16 cellular contexts compared by ENCODE assay signal in genomic region chr7:90958669-90959068, GRCh38.
DNase-seq lines count a peak whose midpoint lies in the region; ATAC-seq and TF ChIP-seq lines count a peak whose summit lies in the region.
"Had no signal": no experiment of that assay in that cellular context is flagged by ENCODE, and none has a peak within 500 bp of the region (broad histone marks: within the 10 kb centered on the region; RNA-seq: fewer than 3 reads in every experiment).

No MANE protein-coding gene starts in this region.

- H3K36me3 ChIP-seq in BJ (ENCODE audit: control insufficient read depth, insufficient read depth, low read length): no peaks in the 10 kb centered on the region
- H3K36me3 ChIP-seq: gastrocnemius medialis had no signal

- H3K27me3 ChIP-seq in BJ (ENCODE audit: control insufficient read depth, insufficient read depth, low read length): no peaks in the 10 kb centered on the region
- H3K27me3 ChIP-seq: gastrocnemius medialis, testis had no signal

- DNase-seq in BJ (ENCODE audit: low read depth) (peak; percentile 58), HFFc6 (peak; percentile 58), cerebellar cortex (ENCODE audit: low spot score) (peak; percentile 23), myocyte (ENCODE audit: low read depth) (peak; percentile 88), iPS-NIHi7 (ENCODE audit: extremely low spot score) (no peak), kidney glomerular epithelial cell (lab: John Stamatoyannopoulos, UW) (no peak), T-cell (no peak), progenitor cell of endocrine pancreas (ENCODE audit: low spot score, unreplicated experiment) (no peak)
- DNase-seq: activated naive CD4-positive, alpha-beta T cell treated with anti-CD3 and anti-CD28 coated beads for 36 hours; gastrocnemius medialis; naive thymus-derived CD4-positive, alpha-beta T cell; NCI-H1436 treated with DMSO at 0.1 percent for 48 hours; small intestine; testis had no signal

- TF ChIP-seq CTCF in BJ (IDR thresholded peaks at IDR 0.05; ENCODE audit: insufficient read depth, low read depth, low read length) (no peak), HFFc6 (IDR thresholded peaks at IDR 0.05) (no peak), progenitor cell of endocrine pancreas (IDR thresholded peaks at IDR 0.05; ENCODE audit: unreplicated experiment) (no peak)

- H3K4me3 Mint-ChIP-seq in HFFc6: no peak overlapping the region
- no peak overlapping the region for H3K4me3 Mint-ChIP-seq in T-cell
- no peak overlapping the region for H3K4me3 Mint-ChIP-seq in progenitor cell of endocrine pancreas (ENCODE audit: low read depth)
- H3K4me3 Mint-ChIP-seq: activated naive CD4-positive, alpha-beta T cell treated with anti-CD3 and anti-CD28 coated beads for 36 hours; IgD-negative memory B cell; naive thymus-derived CD4-positive, alpha-beta T cell had no signal

- CTCF ChIA-PET in BJ (lab: Yijun Ruan, JAX): interaction anchor here (1.1 kb wide), 1 partner anchor 14 kb away, joined by 3 read pairs; no protein-coding TSS in a partner anchor
- CTCF ChIA-PET in T-cell (lab: Charles Lee): no interaction called here

- H3K27ac Mint-ChIP-seq in HFFc6: peak overlapping the region; percentile 50
- no peak overlapping the region for H3K27ac Mint-ChIP-seq in T-cell
- H3K27ac Mint-ChIP-seq in progenitor cell of endocrine pancreas: no peak overlapping the region
- H3K27ac Mint-ChIP-seq: activated naive CD4-positive, alpha-beta T cell treated with anti-CD3 and anti-CD28 coated beads for 36 hours; naive thymus-derived CD4-positive, alpha-beta T cell had no signal

- POLR2A ChIA-PET in BJ (lab: Charles Lee): no interaction called here
- POLR2A ChIA-PET in T-cell (lab: Charles Lee): no interaction called here

- H3K4me1 Mint-ChIP-seq in HFFc6 (ENCODE audit: low read depth): peaks cover 27% of the 10 kb centered on the region
- H3K4me1 Mint-ChIP-seq in T-cell: no peaks in the 10 kb centered on the region
- H3K4me1 Mint-ChIP-seq in progenitor cell of endocrine pancreas (ENCODE audit: low read depth): peaks cover 16% of the 10 kb centered on the region
- H3K4me1 Mint-ChIP-seq: naive thymus-derived CD4-positive, alpha-beta T cell had no signal

- ATAC-seq in T-cell (replicated peaks in 1 of 4): no peak
- ATAC-seq: gastrocnemius medialis; naive thymus-derived CD4-positive, alpha-beta T cell had no signal

- H3K9me3 Mint-ChIP-seq in HFFc6 (no peaks in the 10 kb centered on the region), T-cell (peaks cover 0 to 3% (median 0%) of the 10 kb centered on the region in 3 donors), progenitor cell of endocrine pancreas (ENCODE audit: low read depth) (no peaks in the 10 kb centered on the region)
- H3K9me3 Mint-ChIP-seq: IgD-negative memory B cell had no signal

- H3K27me3 Mint-ChIP-seq in HFFc6 (ENCODE audit: insufficient read depth): no peaks in the 10 kb centered on the region
- no peaks in the 10 kb centered on the region for H3K27me3 Mint-ChIP-seq in T-cell
- peaks cover 22% of the 10 kb centered on the region for H3K27me3 Mint-ChIP-seq in progenitor cell of endocrine pancreas
- H3K27me3 Mint-ChIP-seq: IgD-negative memory B cell; naive thymus-derived CD4-positive, alpha-beta T cell had no signal

- peaks cover 8% of the 10 kb centered on the region; the same call in 1 of the 2 replicates for H3K36me3 Mint-ChIP-seq in HFFc6 (ENCODE audit: low read depth)
- no peaks in the 10 kb centered on the region for H3K36me3 Mint-ChIP-seq in T-cell
- H3K36me3 Mint-ChIP-seq in progenitor cell of endocrine pancreas (ENCODE audit: insufficient read depth): peaks cover 13% of the 10 kb centered on the region
- H3K36me3 Mint-ChIP-seq: naive thymus-derived CD4-positive, alpha-beta T cell had no signal

- H3K4me3 ChIP-seq in BJ (ENCODE audit: low read depth, low read length): no peak overlapping the region
- H3K4me3 ChIP-seq: coronary artery, gastrocnemius medialis, testis had no signal

Comparison
In these comparisons a context has a peak if more than half of its experiments do, and no peak if none do; other contexts are left out.
1. DNase-seq: peak in BJ (single experiment), HFFc6 (single experiment), cerebellar cortex (single experiment) and myocyte (single experiment); none in iPS-NIHi7 (single experiment), kidney glomerular epithelial cell (single experiment), T-cell (0 of 34) and progenitor cell of endocrine pancreas (single experiment).